In genomic region chr5:98333921-98334320, GRCh38 we compare ENCODE assay signal across 18 cellular contexts.
DNase-seq lines count a peak whose midpoint lies in the region; ATAC-seq and TF ChIP-seq lines count a peak whose summit lies in the region.
"Had no signal": no experiment of that assay in that cellular context is flagged by ENCODE, and none has a peak within 500 bp of the region (broad histone marks: within the 10 kb centered on the region; RNA-seq: fewer than 3 reads in every experiment).

No MANE protein-coding gene starts in this region.

- intact Hi-C loops in PC-3 (cut with micrococcal nuclease) = no loop called here

- no peaks in the 10 kb centered on the region for H3K27me3 ChIP-seq in GM23248 (replicated peaks; ENCODE audit: insufficient read depth)
- H3K27me3 ChIP-seq in PC-3 (ENCODE audit: low read length) = no peaks in the 10 kb centered on the region
- H3K27me3 ChIP-seq in osteoblast (ENCODE audit: insufficient read depth, low read length) = no peaks in the 10 kb centered on the region
- H3K27me3 ChIP-seq: Peyer's patch had no signal

- BruUV-seq in PC-3 (replicated peaks; lab: Mats Ljungman, UMichigan) = no TSS peak

- no peak overlapping the region for H3K9ac ChIP-seq in GM23248
- no peak overlapping the region for H3K9ac ChIP-seq in PC-3 (ENCODE audit: low read length)

- H3K4me3 ChIP-seq in GM23248 (no peak overlapping the region), PC-3 (ENCODE audit: low read length) (no peak overlapping the region), epithelial cell of esophagus (ENCODE audit: low read length) (no peak overlapping the region), osteoblast (ENCODE audit: insufficient read depth, low read length) (no peak overlapping the region)
- H3K4me3 ChIP-seq: K562, Peyer's patch had no signal

- no peaks in the 10 kb centered on the region for H3F3A ChIP-seq in GM23248 (ENCODE audit: insufficient read depth)
- no peaks in the 10 kb centered on the region for H3F3A ChIP-seq in PC-3 (ENCODE audit: low read length, unreplicated experiment)

- in situ Hi-C loops in GM23248 (cut with MboI) = no loop called here

- H3K4me2 ChIP-seq in GM23248 (ENCODE audit: unreplicated experiment) = no peak overlapping the region
- no peak overlapping the region for H3K4me2 ChIP-seq in PC-3 (ENCODE audit: low read length)
- H3K4me2 ChIP-seq in osteoblast (ENCODE audit: insufficient read depth, low read length) = no peak overlapping the region

- no peaks in the 10 kb centered on the region for H4K20me1 ChIP-seq in GM23248 (ENCODE audit: insufficient read depth)
- H4K20me1 ChIP-seq in PC-3 (ENCODE audit: low read length) = no peaks in the 10 kb centered on the region
- H4K20me1 ChIP-seq in osteoblast (ENCODE audit: insufficient read depth, low read length) = no peaks in the 10 kb centered on the region

- H3K79me2 ChIP-seq in GM23248 (ENCODE audit: insufficient read depth) (no peaks in the 10 kb centered on the region), PC-3 (ENCODE audit: low read length) (no peaks in the 10 kb centered on the region), osteoblast (ENCODE audit: insufficient read depth, low read length) (no peaks in the 10 kb centered on the region)

- H2AFZ ChIP-seq in GM23248 = no peak overlapping the region; the same call in 1 of the 2 replicates
- no peak overlapping the region for H2AFZ ChIP-seq in PC-3 (ENCODE audit: low read length)
- no peak overlapping the region for H2AFZ ChIP-seq in osteoblast (ENCODE audit: low read length)

- POLR2A ChIA-PET in PC-3 (lab: Charles Lee; ENCODE audit: unreplicated experiment) = no interaction called here

- H3K27ac ChIP-seq in GM23248 (no peak overlapping the region), PC-3 (ENCODE audit: low read length) (no peak overlapping the region), osteoblast (ENCODE audit: low read depth, low read length) (no peak overlapping the region)
- H3K27ac ChIP-seq: Peyer's patch had no signal

- H3K9me3 ChIP-seq in GM23248 (ENCODE audit: low read depth) (no peaks in the 10 kb centered on the region), PC-3 (ENCODE audit: low read length) (no peaks in the 10 kb centered on the region), osteoblast (ENCODE audit: low read depth, low read length) (no peaks in the 10 kb centered on the region)
- H3K9me3 ChIP-seq: Peyer's patch had no signal

- no peak for TF ChIP-seq CTCF in PC-3 (conservative IDR thresholded peaks at IDR 0.05; ENCODE audit: low read depth, low read length)
- no peak for TF ChIP-seq CTCF in epithelial cell of esophagus (IDR thresholded peaks at IDR 0.05; ENCODE audit: insufficient read depth, low read depth, low read length, missing control alignments)
- no peak for TF ChIP-seq CTCF in osteoblast (IDR thresholded peaks at IDR 0.05; ENCODE audit: extremely low read depth, low read depth, low read length)

- CTCF ChIA-PET in PC-3 (lab: Charles Lee) = no interaction called here

- H3K4me1 ChIP-seq in GM23248 (ENCODE audit: insufficient read depth) (no peaks in the 10 kb centered on the region), PC-3 (ENCODE audit: insufficient read depth, low read length) (no peaks in the 10 kb centered on the region), osteoblast (ENCODE audit: insufficient read depth, low read length) (no peaks in the 10 kb centered on the region)
- H3K4me1 ChIP-seq: Peyer's patch had no signal

- peak; percentile 37 for DNase-seq in GM23248
- peak; percentile 25 for DNase-seq in PC-3
- DNase-seq in epithelial cell of esophagus (ENCODE audit: low read depth) = peak; percentile 42
- DNase-seq in osteoblast (ENCODE audit: insufficient read length, low spot score, missing footprints) = peak; percentile 41
- no peak for DNase-seq in SK-N-DZ (ENCODE audit: low spot score)
- DNase-seq in NCI-H446 (lab: John Stamatoyannopoulos, UW) = no peak
- DNase-seq in NCI-H345 treated with DMSO at 0.1 percent for 48 hours (lab: John Stamatoyannopoulos, UW; ENCODE audit: unreplicated experiment) = no peak
- no peak for DNase-seq in amniotic stem cell (lab: John Stamatoyannopoulos, UW)
- DNase-seq: H7; NCI-H1105 treated with DMSO at 0.1 percent for 48 hours; NCI-H2029 treated with DMSO at 0.1 percent for 48 hours; NCI-H2171; NCI-H748 treated with DMSO at 0.1 percent for 48 hours; NK-92 treated with Interleukin-12 subunit alpha and Interleukin-12 subunit beta, amount 100 ng/mL, for 24 hours; Peyer's patch; Right ventricle myocardium superior; SW 1271 had no signal

- H3K36me3 ChIP-seq in GM23248 (ENCODE audit: low read depth) (no peaks in the 10 kb centered on the region), PC-3 (ENCODE audit: low read depth, low read length) (no peaks in the 10 kb centered on the region), osteoblast (ENCODE audit: insufficient read depth, low read length) (no peaks in the 10 kb centered on the region)
- H3K36me3 ChIP-seq: Peyer's patch had no signal

- no peaks in the 10 kb centered on the region for H3K9me2 ChIP-seq in GM23248 (ENCODE audit: insufficient read depth)
- no peaks in the 10 kb centered on the region for H3K9me2 ChIP-seq in PC-3 (replicated peaks; ENCODE audit: low read length)

- no peak for ATAC-seq in PC-3
- ATAC-seq: K562 had no signal

Comparison
In these comparisons a context has a peak if more than half of its experiments do, and no peak if none do; other contexts are left out.
1. DNase-seq: peak in GM23248 (single experiment), PC-3 (single experiment), epithelial cell of esophagus (single experiment) and osteoblast (single experiment); none in SK-N-DZ (single experiment), NCI-H446 (0 of 2), NCI-H345 treated with DMSO at 0.1 percent for 48 hours (single experiment) and amniotic stem cell (single experiment).